ENCODE assay signal across 1 cellular context in genomic region chr12:6723607-6724408, GRCh38.
A peak's percentile ranks its signal among the peaks of the same experiment; 100 is the strongest.
TF ChIP-seq lines count a peak whose summit lies in the region.

TSS of gene COPS7A (plus strand) at chr12:6724046. CDS start at chr12:6724657, 611 bp downstream.

TF ChIP-seq in GM12878, 131 proteins besides CTCF, POLR2A, EP300 and RAD21 (continued from another document and continues in another):
- TF ChIP-seq SMAD1 (IDR thresholded peaks at IDR 0.05; ENCODE audit: low read depth, partially characterized antibody), result peak; percentile 67
- TF ChIP-seq HSF1 (IDR thresholded peaks at IDR 0.05; ENCODE audit: low read depth, low read length), result peak; percentile 42; the same call in 1 of the 2 replicates
- TF ChIP-seq JUND (IDR thresholded peaks at IDR 0.05; ENCODE audit: low read depth, low read length), result 0 out of 2 replicates have a peak, but pooled peaks have one; percentile 30
- no peak for TF ChIP-seq RBBP5 (conservative IDR thresholded peaks at IDR 0.05)
- TF ChIP-seq CEBPB (IDR thresholded peaks at IDR 0.05; ENCODE audit: borderline replicate concordance in 1 of 2, low read depth in 2 of 2, low read length in 2 of 2), result no peak
- TF ChIP-seq PML (IDR thresholded peaks at IDR 0.05; ENCODE audit: low read length), result peak; percentile 78; the same call in 1 of the 2 replicates
- TF ChIP-seq STAT3 (IDR thresholded peaks at IDR 0.05; ENCODE audit: low read depth, low read length), result no peak
- TF ChIP-seq KLF5 (IDR thresholded peaks at IDR 0.05; ENCODE audit: partially characterized antibody), result peak; percentile 88
- TF ChIP-seq RUNX3 (IDR thresholded peaks at IDR 0.05; ENCODE audit: low read length), result peak; percentile 52
- 0 out of 2 replicates have a peak, but pooled peaks have one; percentile 17 for TF ChIP-seq MTA2 (IDR thresholded peaks at IDR 0.05; ENCODE audit: low read depth)
- peak; percentile 59 for TF ChIP-seq SREBF2 (IDR thresholded peaks at IDR 0.05; ENCODE audit: low read length)
- no peak for TF ChIP-seq CHD1 (IDR thresholded peaks at IDR 0.05; ENCODE audit: low read depth, low read length)
- no peak for TF ChIP-seq EZH2 (IDR thresholded peaks at IDR 0.05; ENCODE audit: borderline replicate concordance, control insufficient read depth, low read depth, low read length)
- peak; percentile 79; the same call in 1 of the 2 replicates for TF ChIP-seq BACH1 (IDR thresholded peaks at IDR 0.05; ENCODE audit: borderline replicate concordance)
- peak; percentile 91 to 95 for TF ChIP-seq BHLHE40 (IDR thresholded peaks at IDR 0.05; ENCODE audit: borderline replicate concordance in 1 of 2, low read depth in 2 of 2, low read length in 1 of 2)
- TF ChIP-seq NFIC (IDR thresholded peaks at IDR 0.05; ENCODE audit: low read depth, low read length), result no peak
- TF ChIP-seq SMAD5 (IDR thresholded peaks at IDR 0.05; ENCODE audit: low read depth), result peak; percentile 57; the same call in 1 of the 2 replicates
- peak; percentile 62; the same call in 2 of the 3 replicates for TF ChIP-seq POU2F2 (IDR thresholded peaks at IDR 0.05; ENCODE audit: borderline replicate concordance, low read depth, low read length)
- TF ChIP-seq RELA (IDR thresholded peaks at IDR 0.05; ENCODE audit: borderline replicate concordance, partially characterized antibody), result peak; percentile 9
- TF ChIP-seq NFXL1 (IDR thresholded peaks at IDR 0.05; ENCODE audit: borderline replicate concordance), result no peak
- peak; percentile 98 for TF ChIP-seq RAD51 (IDR thresholded peaks at IDR 0.05)
- TF ChIP-seq ZNF207 (IDR thresholded peaks at IDR 0.05; ENCODE audit: borderline replicate concordance), result peak; percentile 83; the same call in 1 of the 2 replicates
- TF ChIP-seq CUX1 (IDR thresholded peaks at IDR 0.05; ENCODE audit: insufficient replicate concordance, low read depth, low read length), result peak; percentile 92
- TF ChIP-seq SUPT20H (IDR thresholded peaks at IDR 0.05; ENCODE audit: borderline replicate concordance, control insufficient read depth, low read depth, low read length), result no peak
- no peak for TF ChIP-seq KAT2A (conservative IDR thresholded peaks at IDR 0.05; ENCODE audit: control insufficient read depth, low read depth, low read length)
- peak; percentile 90 for TF ChIP-seq USF2 (IDR thresholded peaks at IDR 0.05; ENCODE audit: borderline replicate concordance, low read depth, low read length)
- TF ChIP-seq SRF (IDR thresholded peaks at IDR 0.05; ENCODE audit: low read depth in 2 of 2, low read length in 2 of 2), result 0 out of 4 replicates have a peak, but pooled peaks have one; percentile 32 to 40
- TF ChIP-seq TCF3 (IDR thresholded peaks at IDR 0.05; ENCODE audit: borderline replicate concordance, insufficient read depth, low read depth, low read length), result peak; percentile 79
- TF ChIP-seq E4F1 (IDR thresholded peaks at IDR 0.05; ENCODE audit: borderline replicate concordance, partially characterized antibody), result peak; percentile 64
- TF ChIP-seq MEF2A (IDR thresholded peaks at IDR 0.05; ENCODE audit: insufficient read depth, low read depth, low read length), result 0 out of 2 replicates have a peak, but pooled peaks have one; percentile 52
- TF ChIP-seq POLR2AphosphoS5 (IDR thresholded peaks at IDR 0.05; ENCODE audit: low read length), result peak; percentile 94
- no peak for TF ChIP-seq YBX1 (IDR thresholded peaks at IDR 0.05)
- peak; percentile 81 for TF ChIP-seq PBX3 (IDR thresholded peaks at IDR 0.05; ENCODE audit: insufficient replicate concordance, low read depth, low read length)
- no peak for TF ChIP-seq SMARCA5 (IDR thresholded peaks at IDR 0.05)
- 0 out of 2 replicates have a peak, but pooled peaks have one; percentile 28 for TF ChIP-seq ZBTB11 (CRISPR knock-in tag; IDR thresholded peaks at IDR 0.05)
- TF ChIP-seq TAF1 (IDR thresholded peaks at IDR 0.05; ENCODE audit: borderline replicate concordance, low read depth, low read length), result peak; percentile 66
- no peak; the same call in 1 of the 2 replicates for TF ChIP-seq ZBED1 (IDR thresholded peaks at IDR 0.05; ENCODE audit: borderline replicate concordance)
- TF ChIP-seq JUNB (IDR thresholded peaks at IDR 0.05), result no peak
- TF ChIP-seq STAT1 (conservative IDR thresholded peaks at IDR 0.05), result no peak
- peak; percentile 92; the same call in 1 of the 2 replicates for TF ChIP-seq TCF12 (IDR thresholded peaks at IDR 0.05; ENCODE audit: low read depth, low read length)
- TF ChIP-seq HDAC6 (IDR thresholded peaks at IDR 0.05; ENCODE audit: unreplicated experiment), result no peak
- TF ChIP-seq ZNF274 (IDR thresholded peaks at IDR 0.05; ENCODE audit: insufficient read depth, insufficient read length), result no peak
- peak in 1 of 2 experiments; percentile 30 for TF ChIP-seq IKZF2 (IDR thresholded peaks at IDR 0.05)
- TF ChIP-seq CREB1 (IDR thresholded peaks at IDR 0.05; ENCODE audit: low read depth), result peak; percentile 96
- TF ChIP-seq FOS (IDR thresholded peaks at IDR 0.05; ENCODE audit: borderline replicate concordance, extremely low read depth, insufficient read length), result no peak
- TF ChIP-seq ZNF24 (IDR thresholded peaks at IDR 0.05), result no peak
- TF ChIP-seq NR2F1 (conservative IDR thresholded peaks at IDR 0.05), result peak; percentile 72
- peak; percentile 80 for TF ChIP-seq HCFC1 (IDR thresholded peaks at IDR 0.05; ENCODE audit: low read length)
- TF ChIP-seq HDAC2 (IDR thresholded peaks at IDR 0.05), result no peak
- TF ChIP-seq CBFB (IDR thresholded peaks at IDR 0.05; ENCODE audit: low read depth), result peak; percentile 84; the same call in 1 of the 2 replicates
- TF ChIP-seq USF1 (IDR thresholded peaks at IDR 0.05; ENCODE audit: borderline replicate concordance, extremely low read length, insufficient read depth, low read depth, low read length), result peak; percentile 93
- TF ChIP-seq IRF4 (IDR thresholded peaks at IDR 0.05; ENCODE audit: low read depth, low read length), result no peak
- 0 out of 2 replicates have a peak, but pooled peaks have one; percentile 27 for TF ChIP-seq SREBF1 (IDR thresholded peaks at IDR 0.05; ENCODE audit: low read length)
- no peak; the same call in 1 of the 2 replicates for TF ChIP-seq FOXM1 (IDR thresholded peaks at IDR 0.05; ENCODE audit: low read depth, low read length)
